ENCODE assay signal across 18 cellular contexts in genomic region chr14:94213021-94213420, GRCh38. TPM values are rescaled to one million over a fixed set of nuclear protein-coding genes. Genes with fewer than 3 reads are reported as not detected.
DNase-seq lines count a peak whose midpoint lies in the region; ATAC-seq and TF ChIP-seq lines count a peak whose summit lies in the region.
"Had no signal": no experiment of that assay in that cellular context is flagged by ENCODE, and none has a peak within 500 bp of the region (broad histone marks: within the 10 kb centered on the region; RNA-seq: fewer than 3 reads in every experiment).

No MANE protein-coding gene starts in this region.

- no peak for TF ChIP-seq CTCF in BJ (IDR thresholded peaks at IDR 0.05; ENCODE audit: insufficient read depth, low read depth, low read length)
- TF ChIP-seq CTCF in astrocyte of the spinal cord (IDR thresholded peaks at IDR 0.05; ENCODE audit: low read depth, low read length), result no peak
- no peak for TF ChIP-seq CTCF in kidney epithelial cell (IDR thresholded peaks at IDR 0.05; ENCODE audit: insufficient read depth, low read length, poor library complexity, severe bottlenecking)
- TF ChIP-seq CTCF in chondrocyte (IDR thresholded peaks at IDR 0.05), result no peak

- POLR2A ChIA-PET in BJ (lab: Charles Lee), result no interaction called here

- in situ Hi-C loops in astrocyte of the spinal cord (cut with HindIII; ENCODE audit: low sequenced_read_pairs), result no loop called here

- H3K9me3 Mint-ChIP-seq in chondrocyte (ENCODE audit: low read depth), result peaks cover 10% of the 10 kb centered on the region

- peaks cover 4% of the 10 kb centered on the region; the same call in 1 of the 2 replicates for H3K9me3 ChIP-seq in MG63
- H3K9me3 ChIP-seq: right lobe of liver had no signal

- no peak overlapping the region for H3K27ac Mint-ChIP-seq in chondrocyte (ENCODE audit: unreplicated experiment)
- H3K27ac Mint-ChIP-seq: endodermal cell; naive thymus-derived CD8-positive, alpha-beta T cell had no signal

- no peak overlapping the region for H3K4me3 Mint-ChIP-seq in chondrocyte (ENCODE audit: unreplicated experiment)
- H3K4me3 Mint-ChIP-seq: endodermal cell; naive thymus-derived CD8-positive, alpha-beta T cell had no signal

- peak; percentile 41 for DNase-seq in BJ (ENCODE audit: low read depth)
- DNase-seq in MG63, result peak; percentile 4
- peak; percentile 44 for DNase-seq in astrocyte of the spinal cord (ENCODE audit: low read depth, low spot score)
- DNase-seq in kidney epithelial cell (ENCODE audit: low read depth), result peak; percentile 16
- no peak for DNase-seq in posterior cingulate gyrus
- DNase-seq in chondrocyte (ENCODE audit: low spot score), result no peak
- DNase-seq: activated CD4-positive, alpha-beta T cell treated with anti-CD3 and anti-CD28 coated beads, Interleukin-2, amount 50 U/mL, for 4 hours; endodermal cell; H7; hippocampal formation; naive thymus-derived CD8-positive, alpha-beta T cell; NCI-H1092; NCI-H510A; right lobe of liver; RPMI8226; stimulated activated naive CD4-positive, alpha-beta T cell treated with Interleukin-2 at 50 U/mL for 16 hours had no signal

- H3K4me3 ChIP-seq in BJ (ENCODE audit: low read depth, low read length) (no peak overlapping the region), MG63 (no peak overlapping the region), astrocyte of the spinal cord (ENCODE audit: low read depth, low read length) (no peak overlapping the region), kidney epithelial cell (ENCODE audit: low read depth, low read length) (no peak overlapping the region)
- H3K4me3 ChIP-seq: right lobe of liver had no signal

- peaks cover 11% of the 10 kb centered on the region for H3K27me3 Mint-ChIP-seq in chondrocyte (ENCODE audit: low read depth)

- H3K36me3 Mint-ChIP-seq in chondrocyte (ENCODE audit: low read depth), result no peaks in the 10 kb centered on the region

- H3K27me3 ChIP-seq in BJ (ENCODE audit: control insufficient read depth, insufficient read depth, low read length) (no peaks in the 10 kb centered on the region), MG63 (no peaks in the 10 kb centered on the region), kidney epithelial cell (ENCODE audit: control insufficient read depth, insufficient read depth, low read length) (no peaks in the 10 kb centered on the region)
- H3K27me3 ChIP-seq: right lobe of liver had no signal

- H3K36me3 ChIP-seq in BJ (ENCODE audit: control insufficient read depth, insufficient read depth, low read length) (no peaks in the 10 kb centered on the region), MG63 (no peaks in the 10 kb centered on the region), kidney epithelial cell (ENCODE audit: control insufficient read depth, insufficient read depth, low read length) (no peaks in the 10 kb centered on the region)
- H3K36me3 ChIP-seq: right lobe of liver had no signal

- no peaks in the 10 kb centered on the region for H3K4me1 Mint-ChIP-seq in chondrocyte (ENCODE audit: low read depth)
- H3K4me1 Mint-ChIP-seq: endodermal cell had no signal

- CTCF ChIA-PET in BJ (lab: Yijun Ruan, JAX), result interaction anchor here (0.7 kb wide), 1 partner anchor 10 kb away, joined by 3 read pairs; no protein-coding TSS in a partner anchor

- intact Hi-C loops in posterior cingulate gyrus (cut with DNase I), result no loop called here

- ATAC-seq in GM21717 (IDR thresholded peaks at IDR 0.05; ENCODE audit: unreplicated experiment) (no peak), GM19452 (IDR thresholded peaks at IDR 0.05; ENCODE audit: unreplicated experiment) (no peak)
- ATAC-seq: naive thymus-derived CD8-positive, alpha-beta T cell; right lobe of liver had no signal

RNA-seq across cellular contexts. Expression of gene PPP4R4, which starts 38.9 kb away (rescaled TPM):
- polyA plus RNA-seq in BJ (2011; rRNA removed), result 0.37 and 0.39 TPM in 2 replicates
- polyA minus RNA-seq in BJ (2011; rRNA and poly(A)+ RNA removed), result 0.57 and 0.85 TPM in 2 replicates
- total RNA-seq in MG63 (2014; rRNA removed; shearing (Covaris generic); ENCODE audit: low replicate concordance), result 0.23 TPM in 1 of 2 replicates, not detected in the other
- total RNA-seq in kidney epithelial cell (0.68 and 2.4 TPM in 2 replicates), chondrocyte (0.22 TPM in 1 of 3 replicates, not detected in the others)

Comparison
In these comparisons a context has a peak if more than half of its experiments do, and no peak if none do; other contexts are left out.
1. DNase-seq: peak in BJ (single experiment), MG63 (single experiment), astrocyte of the spinal cord (single experiment) and kidney epithelial cell (single experiment); none in posterior cingulate gyrus (0 of 10) and chondrocyte (single experiment).